ENCODE assay signal across 1 cellular context in genomic region chr9:121312169-121312568, GRCh38.
TF ChIP-seq lines count a peak whose summit lies in the region.

No MANE protein-coding gene starts in this region.

TF ChIP-seq in HCT116, 20 proteins besides CTCF, POLR2A, EP300 and RAD21:
- no peak for TF ChIP-seq ZBTB33 (IDR thresholded peaks at IDR 0.05; ENCODE audit: extremely low read depth, insufficient replicate concordance, low read length)
- TF ChIP-seq MAX (IDR thresholded peaks at IDR 0.05), result no peak
